Comparison of ENCODE assay signal across 20 cellular contexts in the genomic region with DNA sequence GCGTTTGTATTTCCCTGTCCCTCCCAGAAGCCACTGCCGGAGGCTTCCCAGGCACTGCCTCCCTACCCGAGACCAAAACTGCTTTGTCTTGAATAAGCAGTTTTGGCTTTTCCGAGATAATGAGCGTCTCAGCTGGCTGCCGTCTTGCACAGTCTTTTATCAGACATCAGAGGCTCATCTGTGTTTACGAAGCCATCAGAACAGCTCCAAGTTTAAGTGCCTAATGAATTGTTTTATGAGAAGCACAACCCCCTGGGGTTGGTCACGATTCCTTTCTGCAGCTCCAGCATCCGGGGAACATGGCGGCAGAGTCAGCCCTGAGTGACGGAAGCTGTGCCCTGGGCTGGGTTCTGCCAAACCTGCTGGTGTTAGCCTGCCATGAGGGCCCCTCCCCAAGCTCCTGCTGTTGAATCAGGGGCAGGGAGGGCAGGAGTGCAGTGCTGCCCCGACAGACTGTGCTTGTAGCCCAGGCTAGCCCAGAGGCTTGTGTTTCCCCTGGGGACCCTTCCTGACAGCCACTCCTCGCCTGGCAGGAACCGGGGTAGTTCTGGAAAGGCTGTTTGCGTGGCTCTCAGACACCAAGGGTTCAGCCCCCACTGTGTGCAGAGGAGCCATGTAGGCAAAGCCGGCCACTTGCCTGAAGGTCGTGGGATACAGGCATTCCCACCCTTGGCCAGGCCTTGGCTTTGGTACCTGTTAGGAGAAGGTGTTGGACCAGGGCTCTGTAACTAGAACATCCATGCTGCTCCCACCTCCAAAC.
A peak's percentile ranks its signal among the peaks of the same experiment; 100 is the strongest.
DNase-seq lines count a peak whose midpoint lies in the region; ATAC-seq, FAIRE-seq and TF ChIP-seq lines count a peak whose summit lies in the region.
"Had no signal": no experiment of that assay in that cellular context is flagged by ENCODE, and none has a peak within 500 bp of the region (broad histone marks: within the 10 kb centered on the region; RNA-seq: fewer than 3 reads in every experiment).

No MANE protein-coding gene starts in this region.

- H3K27me3 ChIP-seq in bronchial epithelial cell (ENCODE audit: control insufficient read depth, insufficient read depth, low read length), result no peaks in the 10 kb centered on the region
- no peaks in the 10 kb centered on the region for H3K27me3 ChIP-seq in lower lobe of right lung (ENCODE audit: low read depth)
- H3K27me3 ChIP-seq: ascending aorta, gastrocnemius medialis had no signal

- H3K4me3 ChIP-seq in bronchial epithelial cell (ENCODE audit: low read depth, low read length) (no peak overlapping the region), lower lobe of right lung (no peak overlapping the region)
- H3K4me3 ChIP-seq: ascending aorta, gastrocnemius medialis had no signal

- no peak overlapping the region for H3K27ac ChIP-seq in lower lobe of right lung
- H3K27ac ChIP-seq in substantia nigra (ENCODE audit: low read depth, low read length, poor library complexity, severe bottlenecking), result peak overlapping the region; percentile 75
- H3K27ac ChIP-seq: 22Rv1, ascending aorta, gastrocnemius medialis had no signal

- no peak for ATAC-seq in lower lobe of right lung
- ATAC-seq in GM21526 (IDR thresholded peaks at IDR 0.05; ENCODE audit: low FRiP score, unreplicated experiment), result no peak
- ATAC-seq: effector memory CD8-positive, alpha-beta T cell; gastrocnemius medialis; stimulated activated naive B cell treated with anti-CD40 and anti-IgM and Interleukin-4, amounts not matched to agents 10 μg/mL and 1 μg/mL and 100 μg/mL, for 72 hours had no signal

- intact Hi-C loops in lower lobe of right lung (cut with DNase I), result no loop called here

- DNase-seq in NCI-H1417 (lab: John Stamatoyannopoulos, UW) (peak in 2 of 3 experiments; percentile 1 to 43), NCI-H1417 treated with DMSO at 0.1 percent for 48 hours (lab: John Stamatoyannopoulos, UW) (no peak), bronchial epithelial cell (ENCODE audit: low read depth) (no peak), lower lobe of right lung (peak; percentile 30), substantia nigra (lab: John Stamatoyannopoulos, UW) (peak in 4 of 49 donors; percentile 11 to 47 (median 31)), NCI-H774 (lab: John Stamatoyannopoulos, UW) (no peak)
- DNase-seq in stimulated activated CD4-positive, alpha-beta T cell treated with anti-CD3 and anti-CD28 coated beads, Interleukin-2, amount 100 ng/mL, for 24 hours, result no peak
- DNase-seq: activated CD4-positive, alpha-beta T cell treated with anti-CD3 and anti-CD28 coated beads, Interleukin-2, amount 50 U/mL, for 4 hours; CD4-positive, alpha-beta T cell; effector memory CD8-positive, alpha-beta T cell; GOT3; KG1; NCI-H1436 treated with DMSO at 0.1 percent for 48 hours; stimulated activated naive B cell treated with anti-CD40 and anti-IgM and Interleukin-4, amounts not matched to agents 10 μg/mL and 1 μg/mL and 100 μg/mL, for 72 hours had no signal

- no peaks in the 10 kb centered on the region for H3K4me1 ChIP-seq in lower lobe of right lung

- FAIRE-seq in bronchial epithelial cell (lab: Jason Lieb, UNC), result peak; percentile 50
- FAIRE-seq: GM18507, islet of Langerhans had no signal

- H3K36me3 ChIP-seq in bronchial epithelial cell (ENCODE audit: control insufficient read depth, insufficient read depth, low read length) (no peaks in the 10 kb centered on the region), lower lobe of right lung (no peaks in the 10 kb centered on the region)
- H3K36me3 ChIP-seq: ascending aorta, gastrocnemius medialis had no signal

- no peaks in the 10 kb centered on the region for H3K9me3 ChIP-seq in lower lobe of right lung
- H3K9me3 ChIP-seq: ascending aorta, gastrocnemius medialis had no signal

- TF ChIP-seq CTCF in bronchial epithelial cell (IDR thresholded peaks at IDR 0.05; ENCODE audit: insufficient read depth, low read length, severe bottlenecking) (no peak), lower lobe of right lung (IDR thresholded peaks at IDR 0.05) (no peak)

Comparison
In these comparisons a context has a peak if more than half of its experiments do, and no peak if none do; other contexts are left out.
1. DNase-seq: peak in NCI-H1417 (2 of 3) and lower lobe of right lung (single experiment); none in NCI-H1417 treated with DMSO at 0.1 percent for 48 hours (single experiment), bronchial epithelial cell (single experiment), stimulated activated CD4-positive, alpha-beta T cell treated with anti-CD3 and anti-CD28 coated beads, Interleukin-2, amount 100 ng/mL, for 24 hours (0 of 2) and NCI-H774 (single experiment).